12 cellular contexts compared by ENCODE assay signal in genomic region chr5:56479126-56479525, GRCh38.
DNase-seq lines count a peak whose midpoint lies in the region; ATAC-seq and TF ChIP-seq lines count a peak whose summit lies in the region.
"Had no signal": no experiment of that assay in that cellular context is flagged by ENCODE, and none has a peak within 500 bp of the region (broad histone marks: within the 10 kb centered on the region; RNA-seq: fewer than 3 reads in every experiment).

No MANE protein-coding gene starts in this region.

- no peaks in the 10 kb centered on the region for H3K36me3 Mint-ChIP-seq in activated CD8-positive, alpha-beta T cell treated with anti-CD3 and anti-CD28 coated beads for 36 hours (ENCODE audit: low read depth)
- no peaks in the 10 kb centered on the region for H3K36me3 Mint-ChIP-seq in activated CD8-positive, alpha-beta T cell treated with anti-CD3 and anti-CD28 coated beads, Interleukin-2, amount 10 ng/mL, durations not matched to agents 7 days and 5 days (ENCODE audit: low read depth)
- peaks cover 2% of the 10 kb centered on the region for H3K36me3 Mint-ChIP-seq in IgD-negative memory B cell
- no peaks in the 10 kb centered on the region for H3K36me3 Mint-ChIP-seq in brain
- H3K36me3 Mint-ChIP-seq in activated CD8-positive, alpha-beta memory T cell treated with anti-CD3 and anti-CD28 coated beads, Interleukin-2, amount 10 ng/mL, durations not matched to agents 7 days and 5 days, result no peaks in the 10 kb centered on the region

- no peaks in the 10 kb centered on the region for H3K36me3 ChIP-seq in spleen
- H3K36me3 ChIP-seq: prostate gland, WERI-Rb-1 had no signal

- H3K4me3 Mint-ChIP-seq in activated CD8-positive, alpha-beta T cell treated with anti-CD3 and anti-CD28 coated beads for 36 hours, result peak overlapping the region; percentile 46
- H3K4me3 Mint-ChIP-seq in activated CD8-positive, alpha-beta T cell treated with anti-CD3 and anti-CD28 coated beads, Interleukin-2, amount 10 ng/mL, durations not matched to agents 7 days and 5 days, result no peak overlapping the region
- peak overlapping the region; percentile 83 to 96 (median 86) for H3K4me3 Mint-ChIP-seq in IgD-negative memory B cell
- H3K4me3 Mint-ChIP-seq in brain, result peak overlapping the region in 1 of 5 experiments; percentile 72
- no peak overlapping the region for H3K4me3 Mint-ChIP-seq in activated CD8-positive, alpha-beta memory T cell treated with anti-CD3 and anti-CD28 coated beads, Interleukin-2, amount 10 ng/mL, durations not matched to agents 7 days and 5 days

- no peak for TF ChIP-seq CTCF in activated CD8-positive, alpha-beta T cell treated with anti-CD3 and anti-CD28 coated beads for 36 hours (IDR thresholded peaks at IDR 0.05)
- no peak for TF ChIP-seq CTCF in brain (conservative IDR thresholded peaks at IDR 0.05)
- TF ChIP-seq CTCF in spleen (IDR thresholded peaks at IDR 0.05 in 8 of 11, conservative IDR thresholded peaks at IDR 0.05 in 3 of 11), result no peak

- H3K27me3 ChIP-seq in spleen (replicated peaks in 1 of 7), result peaks cover 0 to 11% (median 0%) of the 10 kb centered on the region in 7 donors
- H3K27me3 ChIP-seq: foreskin keratinocyte had no signal

- no peak for DNase-seq in activated CD8-positive, alpha-beta T cell treated with anti-CD3 and anti-CD28 coated beads for 36 hours
- no peak for DNase-seq in activated CD8-positive, alpha-beta T cell treated with anti-CD3 and anti-CD28 coated beads, Interleukin-2, amount 10 ng/mL, durations not matched to agents 7 days and 5 days
- DNase-seq in spleen, result no peak
- DNase-seq in left lobe of liver (ENCODE audit: low spot score), result no peak
- no peak for DNase-seq in SW480 (ENCODE audit: low spot score)
- DNase-seq in activated CD8-positive, alpha-beta memory T cell treated with anti-CD3 and anti-CD28 coated beads, Interleukin-2, amount 10 ng/mL, durations not matched to agents 7 days and 5 days, result no peak
- DNase-seq: foreskin keratinocyte, NCI-H1092 treated with DMSO at 0.1 percent for 48 hours, WERI-Rb-1 had no signal

- no peak overlapping the region for H3K27ac Mint-ChIP-seq in activated CD8-positive, alpha-beta T cell treated with anti-CD3 and anti-CD28 coated beads for 36 hours
- H3K27ac Mint-ChIP-seq in activated CD8-positive, alpha-beta T cell treated with anti-CD3 and anti-CD28 coated beads, Interleukin-2, amount 10 ng/mL, durations not matched to agents 7 days and 5 days, result no peak overlapping the region
- H3K27ac Mint-ChIP-seq in IgD-negative memory B cell, result peak overlapping the region; percentile 89 to 95 (median 92)
- H3K27ac Mint-ChIP-seq in brain, result peak overlapping the region in 3 of 5 experiments; percentile 80 to 92 (median 87)
- no peak overlapping the region for H3K27ac Mint-ChIP-seq in activated CD8-positive, alpha-beta memory T cell treated with anti-CD3 and anti-CD28 coated beads, Interleukin-2, amount 10 ng/mL, durations not matched to agents 7 days and 5 days

- H3K4me3 ChIP-seq in spleen, result peak overlapping the region in 1 of 8 donors; percentile 73
- H3K4me3 ChIP-seq: prostate gland had no signal

- no peak for TF ChIP-seq POLR2A in spleen (IDR thresholded peaks at IDR 0.05)

- peak overlapping the region in 6 of 8 donors; percentile 93 to 98 (median 96) for H3K27ac ChIP-seq in spleen
- H3K27ac ChIP-seq: foreskin keratinocyte, WERI-Rb-1 had no signal

- peaks cover 4% of the 10 kb centered on the region for H3K27me3 Mint-ChIP-seq in activated CD8-positive, alpha-beta T cell treated with anti-CD3 and anti-CD28 coated beads for 36 hours
- peaks cover 9% of the 10 kb centered on the region for H3K27me3 Mint-ChIP-seq in activated CD8-positive, alpha-beta T cell treated with anti-CD3 and anti-CD28 coated beads, Interleukin-2, amount 10 ng/mL, durations not matched to agents 7 days and 5 days (ENCODE audit: low read depth)
- H3K27me3 Mint-ChIP-seq in IgD-negative memory B cell (no peaks in the 10 kb centered on the region), brain (peaks cover 7% of the 10 kb centered on the region)
- peaks cover 48% of the 10 kb centered on the region for H3K27me3 Mint-ChIP-seq in activated CD8-positive, alpha-beta memory T cell treated with anti-CD3 and anti-CD28 coated beads, Interleukin-2, amount 10 ng/mL, durations not matched to agents 7 days and 5 days

- H3K9me3 Mint-ChIP-seq in activated CD8-positive, alpha-beta T cell treated with anti-CD3 and anti-CD28 coated beads for 36 hours, result no peaks in the 10 kb centered on the region
- no peaks in the 10 kb centered on the region for H3K9me3 Mint-ChIP-seq in activated CD8-positive, alpha-beta T cell treated with anti-CD3 and anti-CD28 coated beads, Interleukin-2, amount 10 ng/mL, durations not matched to agents 7 days and 5 days (ENCODE audit: insufficient read depth)
- H3K9me3 Mint-ChIP-seq in IgD-negative memory B cell, result no peaks in the 10 kb centered on the region
- H3K9me3 Mint-ChIP-seq in brain, result peaks cover 0 to 9% (median 6%) of the 10 kb centered on the region in 5 experiments
- no peaks in the 10 kb centered on the region for H3K9me3 Mint-ChIP-seq in activated CD8-positive, alpha-beta memory T cell treated with anti-CD3 and anti-CD28 coated beads, Interleukin-2, amount 10 ng/mL, durations not matched to agents 7 days and 5 days (ENCODE audit: low read depth)

- no peaks in the 10 kb centered on the region for H3K9me3 ChIP-seq in spleen
- H3K9me3 ChIP-seq: prostate gland had no signal

- ATAC-seq in activated CD8-positive, alpha-beta T cell treated with anti-CD3 and anti-CD28 coated beads for 36 hours, result no peak
- ATAC-seq in activated CD8-positive, alpha-beta T cell treated with anti-CD3 and anti-CD28 coated beads, Interleukin-2, amount 10 ng/mL, durations not matched to agents 7 days and 5 days, result no peak
- no peak for ATAC-seq in left lobe of liver
- ATAC-seq in activated CD8-positive, alpha-beta memory T cell treated with anti-CD3 and anti-CD28 coated beads, Interleukin-2, amount 10 ng/mL, durations not matched to agents 7 days and 5 days, result no peak

- CTCF ChIA-PET in activated CD8-positive, alpha-beta T cell treated with anti-CD3 and anti-CD28 coated beads for 36 hours (lab: Charles Lee), result interaction anchor here (0.7 to 0.9 kb wide), 2 partner anchors 10 to 14 kb away, joined by 3 read pairs; no protein-coding TSS in a partner anchor
- CTCF ChIA-PET in activated CD8-positive, alpha-beta T cell treated with anti-CD3 and anti-CD28 coated beads, Interleukin-2, amount 10 ng/mL, durations not matched to agents 7 days and 5 days (lab: Charles Lee), result interaction anchor here (1.1 to 1.5 kb wide), 3 partner anchors 135 to 209 kb away, joined by 3 to 5 read pairs (median 3); no protein-coding TSS in a partner anchor
- CTCF ChIA-PET in activated CD8-positive, alpha-beta memory T cell treated with anti-CD3 and anti-CD28 coated beads, Interleukin-2, amount 10 ng/mL, durations not matched to agents 7 days and 5 days (lab: Charles Lee), result interaction anchor here (1.7 kb wide), 1 partner anchor 208 kb away, joined by 4 read pairs; no protein-coding TSS in a partner anchor

- 61 to 89% (median 87%) methylated on average over 3 of the region's 3 CpGs for WGBS in spleen, 5 donors

- peaks cover 10 to 66% (median 46%) of the 10 kb centered on the region in 6 donors for H3K4me1 ChIP-seq in spleen
- H3K4me1 ChIP-seq: prostate gland had no signal

- H3K4me1 Mint-ChIP-seq in activated CD8-positive, alpha-beta T cell treated with anti-CD3 and anti-CD28 coated beads for 36 hours (ENCODE audit: low read depth), result peaks cover 19% of the 10 kb centered on the region
- peaks cover 28% of the 10 kb centered on the region for H3K4me1 Mint-ChIP-seq in activated CD8-positive, alpha-beta T cell treated with anti-CD3 and anti-CD28 coated beads, Interleukin-2, amount 10 ng/mL, durations not matched to agents 7 days and 5 days (ENCODE audit: low read depth)
- H3K4me1 Mint-ChIP-seq in IgD-negative memory B cell, result peaks cover 38 to 44% (median 38%) of the 10 kb centered on the region in 3 donors
- H3K4me1 Mint-ChIP-seq in brain, result peaks cover 35% of the 10 kb centered on the region
- H3K4me1 Mint-ChIP-seq in activated CD8-positive, alpha-beta memory T cell treated with anti-CD3 and anti-CD28 coated beads, Interleukin-2, amount 10 ng/mL, durations not matched to agents 7 days and 5 days, result peaks cover 18% of the 10 kb centered on the region

- intact Hi-C loops in activated CD8-positive, alpha-beta T cell treated with anti-CD3 and anti-CD28 coated beads for 36 hours (cut with micrococcal nuclease), result no loop called here
- intact Hi-C loops in spleen (cut with DNase I; ENCODE audit: low total_unique reads), result no loop called here

- POLR2A ChIA-PET in activated CD8-positive, alpha-beta T cell treated with anti-CD3 and anti-CD28 coated beads for 36 hours (lab: Charles Lee), result interaction anchor here (1.2 kb wide), 1 partner anchor 9 kb away, joined by 3 read pairs; no protein-coding TSS in a partner anchor
- POLR2A ChIA-PET in activated CD8-positive, alpha-beta T cell treated with anti-CD3 and anti-CD28 coated beads, Interleukin-2, amount 10 ng/mL, durations not matched to agents 7 days and 5 days (lab: Charles Lee), result no interaction called here

Comparison
In these comparisons a context has a peak if more than half of its experiments do, and no peak if none do; other contexts are left out.
1. H3K4me3 Mint-ChIP-seq: peak in activated CD8-positive, alpha-beta T cell treated with anti-CD3 and anti-CD28 coated beads for 36 hours (single experiment) and IgD-negative memory B cell (4 of 4); none in activated CD8-positive, alpha-beta T cell treated with anti-CD3 and anti-CD28 coated beads, Interleukin-2, amount 10 ng/mL, durations not matched to agents 7 days and 5 days (single experiment) and activated CD8-positive, alpha-beta memory T cell treated with anti-CD3 and anti-CD28 coated beads, Interleukin-2, amount 10 ng/mL, durations not matched to agents 7 days and 5 days (single experiment).
2. H3K27ac Mint-ChIP-seq: peak in IgD-negative memory B cell (3 of 3) and brain (3 of 5); none in activated CD8-positive, alpha-beta T cell treated with anti-CD3 and anti-CD28 coated beads for 36 hours (single experiment), activated CD8-positive, alpha-beta T cell treated with anti-CD3 and anti-CD28 coated beads, Interleukin-2, amount 10 ng/mL, durations not matched to agents 7 days and 5 days (single experiment) and activated CD8-positive, alpha-beta memory T cell treated with anti-CD3 and anti-CD28 coated beads, Interleukin-2, amount 10 ng/mL, durations not matched to agents 7 days and 5 days (single experiment).